Comparison of ENCODE assay signal across 8 cellular contexts in the genomic region with DNA sequence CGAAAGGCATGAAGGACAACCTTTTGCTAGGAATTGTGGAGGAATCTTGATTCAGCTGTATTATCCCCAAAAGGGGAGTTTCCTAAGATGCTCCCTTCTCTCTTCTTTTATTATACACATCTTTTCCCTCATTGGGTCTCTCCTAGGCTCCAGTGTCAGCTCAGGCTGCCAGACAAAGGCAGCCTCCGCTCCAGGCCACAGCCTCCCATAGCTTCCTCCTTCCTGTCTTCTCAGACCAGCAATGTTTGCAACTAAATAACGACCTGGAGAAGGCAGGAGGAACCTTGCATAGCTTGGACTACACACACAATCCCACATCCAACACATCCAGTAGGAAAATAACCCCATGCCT. TPM values are rescaled to one million over a fixed set of nuclear protein-coding genes. Genes with fewer than 3 reads are reported as not detected.
DNase-seq lines count a peak whose midpoint lies in the region; ATAC-seq and TF ChIP-seq lines count a peak whose summit lies in the region.

No MANE protein-coding gene starts in this region.

- peaks cover 10% of the 10 kb centered on the region; the same call in 1 of the 2 replicates for H3K4me1 ChIP-seq in OCI-LY3 (ENCODE audit: low read length)
- H3K4me1 ChIP-seq in endodermal cell (ENCODE audit: control insufficient read depth, insufficient read depth, low read length): no peaks in the 10 kb centered on the region
- H3K4me1 ChIP-seq in parathyroid adenoma: peaks cover 16% of the 10 kb centered on the region

- peaks cover 20% of the 10 kb centered on the region for H3K4me1 Mint-ChIP-seq in endodermal cell

- H4K20me1 ChIP-seq in OCI-LY3 (ENCODE audit: insufficient read depth, low read length): no peaks in the 10 kb centered on the region

- H3K9me3 ChIP-seq in OCI-LY3 (ENCODE audit: insufficient read depth, low read length) (no peaks in the 10 kb centered on the region), endodermal cell (ENCODE audit: control insufficient read depth, low read length) (no peaks in the 10 kb centered on the region), parathyroid adenoma (ENCODE audit: control insufficient read depth, low read length) (no peaks in the 10 kb centered on the region)

- peak overlapping the region; percentile 73 for H3K9ac ChIP-seq in OCI-LY3 (ENCODE audit: low read length)
- peak overlapping the region; percentile 67 for H3K9ac ChIP-seq in endodermal cell (ENCODE audit: extremely low read depth, low read length, poor library complexity, severe bottlenecking)
- no peak overlapping the region for H3K9ac ChIP-seq in parathyroid adenoma

- H3K27ac ChIP-seq in OCI-LY3 (ENCODE audit: low read length): no peak overlapping the region
- peak overlapping the region; percentile 21 for H3K27ac ChIP-seq in endodermal cell (ENCODE audit: low read depth, low read length)
- peak overlapping the region; percentile 83 for H3K27ac ChIP-seq in parathyroid adenoma

- peak overlapping the region; percentile 100 for H3K27ac Mint-ChIP-seq in endodermal cell

- H3K4me3 ChIP-seq in GM08714 (ENCODE audit: low read length) (peak overlapping the region; percentile 59; the same call in 1 of the 2 replicates), OCI-LY3 (ENCODE audit: low read length) (peak overlapping the region; percentile 90), endodermal cell (ENCODE audit: low read length) (peak overlapping the region; percentile 80), parathyroid adenoma (ENCODE audit: low read depth, low read length) (peak overlapping the region; percentile 63)

- H3K36me3 ChIP-seq in OCI-LY3 (replicated peaks; ENCODE audit: low read depth, low read length) (no peaks in the 10 kb centered on the region), endodermal cell (ENCODE audit: control insufficient read depth, insufficient read depth, low read length) (no peaks in the 10 kb centered on the region), parathyroid adenoma (ENCODE audit: control insufficient read depth, insufficient read depth, low read length) (no peaks in the 10 kb centered on the region)

- no peaks in the 10 kb centered on the region for H3K9me3 Mint-ChIP-seq in endodermal cell

- peaks cover 68% of the 10 kb centered on the region for H3K27me3 Mint-ChIP-seq in endodermal cell (ENCODE audit: insufficient read depth)

- no peaks in the 10 kb centered on the region for H3K36me3 Mint-ChIP-seq in endodermal cell (ENCODE audit: low read depth)

- no peaks in the 10 kb centered on the region for H3K79me2 ChIP-seq in OCI-LY3 (ENCODE audit: low read length)
- H3K79me2 ChIP-seq in parathyroid adenoma: no peaks in the 10 kb centered on the region

- ATAC-seq in HG03159 (IDR thresholded peaks at IDR 0.05; ENCODE audit: unreplicated experiment): no peak

- H2AFZ ChIP-seq in OCI-LY3 (ENCODE audit: low read depth, low read length) (peak overlapping the region; percentile 97), parathyroid adenoma (peak overlapping the region; percentile 99)

- H3K4me2 ChIP-seq in OCI-LY3 (ENCODE audit: low read length) (peak overlapping the region; percentile 88), parathyroid adenoma (ENCODE audit: low read length) (peak overlapping the region; percentile 62)

- H3K4me3 Mint-ChIP-seq in endodermal cell: peak overlapping the region; percentile 89

- 50 to 85% methylated on average over 2 to 3 of the region's 3 CpGs for WGBS in endodermal cell (ENCODE audit: insufficient coverage in 1 of 2, insufficient read length in 1 of 2), 2 experiments

- DNase-seq in endodermal cell (no peak), NOMO-1 treated with DMSO at 0.1 percent for 48 hours (lab: John Stamatoyannopoulos, UW; ENCODE audit: unreplicated experiment) (no peak), NCI-H2196 treated with DMSO at 0.1 percent for 48 hours (lab: John Stamatoyannopoulos, UW; ENCODE audit: unreplicated experiment) (no peak), anterior cingulate cortex (lab: John Stamatoyannopoulos, UW) (no peak)

- TF ChIP-seq CTCF in OCI-LY3 (IDR thresholded peaks at IDR 0.05; ENCODE audit: low read depth, low read length) (no peak), endodermal cell (conservative IDR thresholded peaks at IDR 0.05) (no peak), parathyroid adenoma (IDR thresholded peaks at IDR 0.05) (no peak)

- no peaks in the 10 kb centered on the region for H3K27me3 ChIP-seq in OCI-LY3 (ENCODE audit: low read depth, low read length)
- peaks cover 67% of the 10 kb centered on the region for H3K27me3 ChIP-seq in endodermal cell (ENCODE audit: control insufficient read depth, insufficient read depth, low read length, poor library complexity, severe bottlenecking)
- H3K27me3 ChIP-seq in parathyroid adenoma (ENCODE audit: control insufficient read depth, insufficient read depth, low read length): no peaks in the 10 kb centered on the region

RNA-seq across cellular contexts. Expression of gene SFXN3, which starts 12.3 kb away (rescaled TPM):
- total RNA-seq in endodermal cell: 1 to 10 TPM; 1.8 to 2.1 TPM
- 3.2 TPM for polyA plus RNA-seq in endodermal cell (2013, experiment 1 of 2)
- polyA plus RNA-seq in endodermal cell (2013, experiment 2 of 2): 4.1 TPM

RNA-seq across cellular contexts. Expression of gene PDZD7, which starts 12.4 kb away (rescaled TPM):
- 1 to 10 TPM in 1 of 2 donors, under 1 TPM in 1; 0.49 to 1.1 TPM for total RNA-seq in endodermal cell
- 0.53 TPM for polyA plus RNA-seq in endodermal cell (2013, experiment 1 of 2)
- polyA plus RNA-seq in endodermal cell (2013, experiment 2 of 2): 0.50 TPM

RNA-seq across cellular contexts. Expression of gene KAZALD1, which starts 18.5 kb away (rescaled TPM):
- 10 to 100 TPM in 1 of 2 donors, 1 to 10 TPM in 1; 5.2 to 10.0 TPM for total RNA-seq in endodermal cell
- polyA plus RNA-seq in endodermal cell (2013, experiment 1 of 2): 3.3 TPM
- 3.4 TPM for polyA plus RNA-seq in endodermal cell (2013, experiment 2 of 2)

RNA-seq across cellular contexts. Expression of gene LZTS2, which starts 43.7 kb away (rescaled TPM):
- 10 to 100 TPM; 76.8 to 85.9 TPM for total RNA-seq in endodermal cell
- 81.0 TPM for polyA plus RNA-seq in endodermal cell (2013, experiment 1 of 2)
- 75.3 TPM for polyA plus RNA-seq in endodermal cell (2013, experiment 2 of 2)

RNA-seq across cellular contexts. Expression of gene TWNK, which starts 56.0 kb away (rescaled TPM):
- 10 to 100 TPM; 11.2 to 15.1 TPM for total RNA-seq in endodermal cell
- 13.7 TPM for polyA plus RNA-seq in endodermal cell (2013, experiment 1 of 2)
- polyA plus RNA-seq in endodermal cell (2013, experiment 2 of 2): 11.1 TPM
